In genomic region chr6:37547564-37548061, GRCh38 we compare ENCODE assay signal across 9 cellular contexts. TPM values are rescaled to one million over a fixed set of nuclear protein-coding genes. Genes with fewer than 3 reads are reported as not detected.
DNase-seq lines count a peak whose midpoint lies in the region; ATAC-seq and TF ChIP-seq lines count a peak whose summit lies in the region.
"Had no signal": no experiment of that assay in that cellular context is flagged by ENCODE, and none has a peak within 500 bp of the region (broad histone marks: within the 10 kb centered on the region; RNA-seq: fewer than 3 reads in every experiment).

No MANE protein-coding gene starts in this region.

- H3K27me3 ChIP-seq in CD4-positive, CD25-positive, alpha-beta regulatory T cell (ENCODE audit: control insufficient read depth, insufficient read depth, low read length) = no peaks in the 10 kb centered on the region
- H3K27me3 ChIP-seq in hepatocyte (no peaks in the 10 kb centered on the region), endodermal cell (ENCODE audit: control insufficient read depth, insufficient read depth, low read length, poor library complexity, severe bottlenecking) (no peaks in the 10 kb centered on the region)

- no peak overlapping the region for H3K4me2 ChIP-seq in hepatocyte

- peak overlapping the region in 1 of 4 donors; percentile 5 for H3K4me3 Mint-ChIP-seq in CD4-positive, CD25-positive, alpha-beta regulatory T cell
- H3K4me3 Mint-ChIP-seq in endodermal cell = no peak overlapping the region

- no peaks in the 10 kb centered on the region for H3K9me2 ChIP-seq in hepatocyte (replicated peaks; ENCODE audit: insufficient read depth)

- peak overlapping the region; percentile 60 to 89 (median 77) for H3K27ac Mint-ChIP-seq in CD4-positive, CD25-positive, alpha-beta regulatory T cell
- no peak overlapping the region for H3K27ac Mint-ChIP-seq in endodermal cell

- no peaks in the 10 kb centered on the region for H3K9me3 Mint-ChIP-seq in CD4-positive, CD25-positive, alpha-beta regulatory T cell
- no peaks in the 10 kb centered on the region for H3K9me3 Mint-ChIP-seq in endodermal cell

- no peak overlapping the region for H3K27ac ChIP-seq in CD4-positive, CD25-positive, alpha-beta regulatory T cell (ENCODE audit: insufficient read depth, low read length, poor library complexity, severe bottlenecking)
- H3K27ac ChIP-seq in hepatocyte = no peak overlapping the region
- H3K27ac ChIP-seq in endodermal cell (ENCODE audit: low read depth, low read length) = no peak overlapping the region

- H3K9me3 ChIP-seq in CD4-positive, CD25-positive, alpha-beta regulatory T cell (ENCODE audit: control insufficient read depth in 2 of 2, low read length in 2 of 2) = no peaks in the 10 kb centered on the region
- H3K9me3 ChIP-seq in hepatocyte (ENCODE audit: low read depth) = no peaks in the 10 kb centered on the region
- no peaks in the 10 kb centered on the region for H3K9me3 ChIP-seq in endodermal cell (ENCODE audit: control insufficient read depth, low read length)

- no peaks in the 10 kb centered on the region for H3K36me3 Mint-ChIP-seq in CD4-positive, CD25-positive, alpha-beta regulatory T cell
- no peaks in the 10 kb centered on the region for H3K36me3 Mint-ChIP-seq in endodermal cell (ENCODE audit: low read depth)

- H3K27me3 Mint-ChIP-seq in CD4-positive, CD25-positive, alpha-beta regulatory T cell = peaks cover 5% of the 10 kb centered on the region
- peaks cover 10% of the 10 kb centered on the region for H3K27me3 Mint-ChIP-seq in endodermal cell (ENCODE audit: insufficient read depth)

- 70% methylated on average over 8 of the region's 8 CpGs for WGBS in hepatocyte (ENCODE audit: low lambda C conversion rate, missing lambda C conversion rate)
- 92 to 100% methylated on average over 6 to 8 of the region's 8 CpGs for WGBS in endodermal cell (ENCODE audit: insufficient coverage in 1 of 2, insufficient read length in 1 of 2), 2 experiments

- no peak overlapping the region for H3K9ac ChIP-seq in endodermal cell (ENCODE audit: extremely low read depth, low read length, poor library complexity, severe bottlenecking)

- no peaks in the 10 kb centered on the region for H4K20me1 ChIP-seq in hepatocyte (ENCODE audit: insufficient read depth, poor library complexity, severe bottlenecking)

- peaks cover 13% of the 10 kb centered on the region for H3K4me1 ChIP-seq in CD4-positive, CD25-positive, alpha-beta regulatory T cell (ENCODE audit: control insufficient read depth, insufficient read depth, low read length, poor library complexity, severe bottlenecking)
- no peaks in the 10 kb centered on the region for H3K4me1 ChIP-seq in hepatocyte (ENCODE audit: insufficient read depth)
- no peaks in the 10 kb centered on the region for H3K4me1 ChIP-seq in endodermal cell (ENCODE audit: control insufficient read depth, insufficient read depth, low read length)

- no peak overlapping the region for H2AFZ ChIP-seq in hepatocyte

- ATAC-seq in CD4-positive, CD25-positive, alpha-beta regulatory T cell (ENCODE audit: low read depth in 2 of 2) = peak; percentile 35 to 53
- ATAC-seq in HG02759 (IDR thresholded peaks at IDR 0.05; ENCODE audit: unreplicated experiment) (peak; percentile 58), SK-N-SH treated with all-trans-retinoic acid at 6 μM for 48 hours (peak; percentile 88), GM21381 (IDR thresholded peaks at IDR 0.05; ENCODE audit: unreplicated experiment) (no peak)

- DNase-seq in CD4-positive, CD25-positive, alpha-beta regulatory T cell = peak in 1 of 3 donors; percentile 38
- DNase-seq in hepatocyte (ENCODE audit: low spot score) (peak; percentile 58), endodermal cell (no peak)
- no peak for DNase-seq in stimulated activated CD4-positive, alpha-beta T cell treated with anti-CD3 and anti-CD28 coated beads, Interleukin-4, amount 100 ng/mL, for 4 hours
- no peak for DNase-seq in stimulated activated CD4-positive, alpha-beta T cell treated with anti-CD3 and anti-CD28 coated beads, Interleukin-15, amount 100 ng/mL, for 24 hours
- DNase-seq: NCI-H774 had no signal

- peaks cover 0 to 14% (median 6%) of the 10 kb centered on the region in 4 donors for H3K4me1 Mint-ChIP-seq in CD4-positive, CD25-positive, alpha-beta regulatory T cell
- peaks cover 11% of the 10 kb centered on the region for H3K4me1 Mint-ChIP-seq in endodermal cell

- no peak for TF ChIP-seq CTCF in hepatocyte (IDR thresholded peaks at IDR 0.05; ENCODE audit: poor library complexity)
- TF ChIP-seq CTCF in endodermal cell (conservative IDR thresholded peaks at IDR 0.05) = no peak

- no peaks in the 10 kb centered on the region for H3K36me3 ChIP-seq in CD4-positive, CD25-positive, alpha-beta regulatory T cell (ENCODE audit: control insufficient read depth, insufficient read depth, low read length)
- H3K36me3 ChIP-seq in hepatocyte (replicated peaks; ENCODE audit: insufficient read depth, low read depth) = no peaks in the 10 kb centered on the region
- H3K36me3 ChIP-seq in endodermal cell (ENCODE audit: control insufficient read depth, insufficient read depth, low read length) = no peaks in the 10 kb centered on the region

- no peaks in the 10 kb centered on the region for H3K79me2 ChIP-seq in hepatocyte

- peak overlapping the region; percentile 19 for H3K4me3 ChIP-seq in CD4-positive, CD25-positive, alpha-beta regulatory T cell (ENCODE audit: low read depth, low read length)
- H3K4me3 ChIP-seq in hepatocyte (no peak overlapping the region), endodermal cell (ENCODE audit: low read length) (no peak overlapping the region)

TF ChIP-seq in SK-N-SH treated with all-trans-retinoic acid at 6 μM for 48 hours, 23 proteins besides CTCF, POLR2A, EP300 and RAD21 (continues in another document):
- TF ChIP-seq OSR1 (CRISPR knock-in tag; IDR thresholded peaks at IDR 0.05) = no peak
- no peak for TF ChIP-seq SNAI2 (CRISPR knock-in tag; IDR thresholded peaks at IDR 0.05)
- no peak for TF ChIP-seq ZNF70 (CRISPR knock-in tag; IDR thresholded peaks at IDR 0.05)
- no peak for TF ChIP-seq ZFP3 (CRISPR knock-in tag; IDR thresholded peaks at IDR 0.05)
- no peak for TF ChIP-seq GLIS3 (CRISPR knock-in tag; IDR thresholded peaks at IDR 0.05)
- no peak for TF ChIP-seq ZNF565 (CRISPR knock-in tag; conservative IDR thresholded peaks at IDR 0.05; ENCODE audit: low read depth)
- no peak for TF ChIP-seq CREB5 (CRISPR knock-in tag; IDR thresholded peaks at IDR 0.05; ENCODE audit: low read depth)
- no peak for TF ChIP-seq TCF4 (CRISPR knock-in tag; IDR thresholded peaks at IDR 0.05; ENCODE audit: borderline replicate concordance)
- no peak for TF ChIP-seq POU6F1 (CRISPR knock-in tag; IDR thresholded peaks at IDR 0.05; ENCODE audit: borderline replicate concordance, low read depth)
- no peak for TF ChIP-seq ISL1 (CRISPR knock-in tag; IDR thresholded peaks at IDR 0.05)
- no peak for TF ChIP-seq ESRRG (CRISPR knock-in tag; IDR thresholded peaks at IDR 0.05)
- no peak for TF ChIP-seq PPARA (CRISPR knock-in tag; IDR thresholded peaks at IDR 0.05; ENCODE audit: borderline replicate concordance)
- no peak for TF ChIP-seq ZFP30 (CRISPR knock-in tag; IDR thresholded peaks at IDR 0.05)

RNA-seq across cellular contexts. Expression of gene CCDC167, which starts 47.9 kb away (rescaled TPM):
- total RNA-seq in CD4-positive, CD25-positive, alpha-beta regulatory T cell = 43.6 TPM
- 100 to 1,000 TPM; 172 to 274 (median 229) TPM for polyA plus RNA-seq in CD4-positive, CD25-positive, alpha-beta regulatory T cell
- 17.8 and 32.5 TPM in 2 replicates for total RNA-seq in hepatocyte
- polyA plus RNA-seq in hepatocyte = 60.5 and 66.1 TPM in 2 replicates
- total RNA-seq in endodermal cell = 10 to 100 TPM; 60.4 to 66.1 TPM
- 65.2 TPM for polyA plus RNA-seq in endodermal cell (2013, experiment 1 of 2)
- 71.0 TPM for polyA plus RNA-seq in endodermal cell (2013, experiment 2 of 2)
